ENCODE assay signal across 1 cellular context in the genomic region with DNA sequence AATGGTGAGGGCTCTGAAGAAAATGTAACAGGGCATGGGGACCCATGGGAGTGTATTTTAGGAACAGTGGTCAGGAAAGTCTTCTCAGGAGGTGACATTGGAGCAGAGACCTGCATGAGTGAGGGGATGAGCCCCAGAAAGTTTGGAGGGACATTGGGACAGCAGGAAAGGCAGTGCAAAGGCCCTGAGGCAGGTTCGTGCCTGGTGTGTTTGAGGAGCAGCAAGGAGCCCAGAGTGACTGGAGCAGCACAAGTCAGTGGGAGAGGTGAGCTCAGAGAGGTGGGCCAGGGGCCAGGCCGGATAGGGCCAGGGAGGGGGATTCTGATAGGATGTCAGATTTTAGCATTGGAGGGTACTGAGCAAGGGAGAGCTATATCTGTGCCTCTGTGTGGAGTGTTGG.
TF ChIP-seq lines count a peak whose summit lies in the region.

No MANE protein-coding gene starts in this region.

TF ChIP-seq in SK-N-SH treated with all-trans-retinoic acid at 6 μM for 48 hours, 23 proteins besides CTCF, POLR2A, EP300 and RAD21 (continued from another document):
- TF ChIP-seq, protein P1, sequence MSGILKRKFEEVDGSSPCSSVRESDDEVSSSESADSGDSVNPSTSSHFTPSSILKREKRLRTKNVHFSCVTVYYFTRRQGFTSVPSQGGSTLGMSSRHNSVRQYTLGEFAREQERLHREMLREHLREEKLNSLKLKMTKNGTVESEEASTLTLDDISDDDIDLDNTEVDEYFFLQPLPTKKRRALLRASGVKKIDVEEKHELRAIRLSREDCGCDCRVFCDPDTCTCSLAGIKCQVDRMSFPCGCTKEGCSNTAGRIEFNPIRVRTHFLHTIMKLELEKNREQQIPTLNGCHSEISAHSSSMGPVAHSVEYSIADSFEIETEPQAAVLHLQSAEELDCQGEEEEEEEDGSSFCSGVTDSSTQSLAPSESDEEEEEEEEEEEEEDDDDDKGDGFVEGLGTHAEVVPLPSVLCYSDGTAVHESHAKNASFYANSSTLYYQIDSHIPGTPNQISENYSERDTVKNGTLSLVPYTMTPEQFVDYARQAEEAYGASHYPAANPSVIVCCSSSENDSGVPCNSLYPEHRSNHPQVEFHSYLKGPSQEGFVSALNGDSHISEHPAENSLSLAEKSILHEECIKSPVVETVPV (CRISPR knock-in tag; IDR thresholded peaks at IDR 0.05) = no peak
- TF ChIP-seq ZNF70 (CRISPR knock-in tag; IDR thresholded peaks at IDR 0.05) (no peak), ZFP3 (CRISPR knock-in tag; IDR thresholded peaks at IDR 0.05) (no peak), TCF4 (CRISPR knock-in tag; IDR thresholded peaks at IDR 0.05; ENCODE audit: borderline replicate concordance) (no peak), ZNF8 (CRISPR knock-in tag; IDR thresholded peaks at IDR 0.05) (no peak), ZC3H10 (CRISPR knock-in tag; IDR thresholded peaks at IDR 0.05) (no peak), BACH2 (CRISPR knock-in tag; IDR thresholded peaks at IDR 0.05; ENCODE audit: borderline replicate concordance) (no peak), OSR1 (CRISPR knock-in tag; IDR thresholded peaks at IDR 0.05) (no peak), SNAI2 (CRISPR knock-in tag; IDR thresholded peaks at IDR 0.05) (no peak), ZNF565 (CRISPR knock-in tag; conservative IDR thresholded peaks at IDR 0.05; ENCODE audit: low read depth) (no peak)
- TF ChIP-seq, protein P2, sequence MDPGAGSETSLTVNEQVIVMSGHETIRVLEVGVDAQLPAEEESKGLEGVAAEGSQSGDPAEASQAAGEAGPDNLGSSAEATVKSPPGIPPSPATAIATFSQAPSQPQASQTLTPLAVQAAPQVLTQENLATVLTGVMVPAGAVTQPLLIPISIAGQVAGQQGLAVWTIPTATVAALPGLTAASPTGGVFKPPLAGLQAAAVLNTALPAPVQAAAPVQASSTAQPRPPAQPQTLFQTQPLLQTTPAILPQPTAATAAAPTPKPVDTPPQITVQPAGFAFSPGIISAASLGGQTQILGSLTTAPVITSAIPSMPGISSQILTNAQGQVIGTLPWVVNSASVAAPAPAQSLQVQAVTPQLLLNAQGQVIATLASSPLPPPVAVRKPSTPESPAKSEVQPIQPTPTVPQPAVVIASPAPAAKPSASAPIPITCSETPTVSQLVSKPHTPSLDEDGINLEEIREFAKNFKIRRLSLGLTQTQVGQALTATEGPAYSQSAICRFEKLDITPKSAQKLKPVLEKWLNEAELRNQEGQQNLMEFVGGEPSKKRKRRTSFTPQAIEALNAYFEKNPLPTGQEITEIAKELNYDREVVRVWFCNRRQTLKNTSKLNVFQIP (CRISPR knock-in tag; IDR thresholded peaks at IDR 0.05; ENCODE audit: borderline replicate concordance, low read depth) = no peak
TF ChIP-seq in SK-N-SH treated with all-trans-retinoic acid at 6 μM for 48 hours: peak in this region for 0.
